8 cellular contexts compared by ENCODE assay signal in genomic region chr16:9092282-9092962, GRCh38. TPM values are rescaled to one million over a fixed set of nuclear protein-coding genes. Genes with fewer than 3 reads are reported as not detected.
DNase-seq lines count a peak whose midpoint lies in the region; ATAC-seq and TF ChIP-seq lines count a peak whose summit lies in the region.

No MANE protein-coding gene starts in this region.

- H3K4me1 ChIP-seq in adipocyte (ENCODE audit: control insufficient read depth, insufficient read depth, low read length): peaks cover 31% of the 10 kb centered on the region
- peaks cover 26% of the 10 kb centered on the region for H3K4me1 ChIP-seq in hepatocyte (ENCODE audit: insufficient read depth)
- peaks cover 44 to 54% of the 10 kb centered on the region in 2 donors for H3K4me1 ChIP-seq in gastrocnemius medialis

- intact Hi-C loops in gastrocnemius medialis (cut with DNase I; ENCODE audit: low total_unique reads): loop anchor here (5.0 to 10.0 kb wide), 3 partner anchors 130 to 1652 kb away; partner anchors contain the start of genes NUBP1 and USP7

- H3K4me3 ChIP-seq in adipocyte (ENCODE audit: low read length) (peak overlapping the region; percentile 98), hepatocyte (peak overlapping the region; percentile 77), gastrocnemius medialis (peak overlapping the region; percentile 79 to 87 (median 83))

- peaks cover 57% of the 10 kb centered on the region for H3K79me2 ChIP-seq in hepatocyte

- peak overlapping the region; percentile 57 for H2AFZ ChIP-seq in hepatocyte

- no peaks in the 10 kb centered on the region for H3K9me3 ChIP-seq in adipocyte (ENCODE audit: control insufficient read depth, low read length)
- H3K9me3 ChIP-seq in hepatocyte (ENCODE audit: low read depth): no peaks in the 10 kb centered on the region
- H3K9me3 ChIP-seq in gastrocnemius medialis: no peaks in the 10 kb centered on the region

- peaks cover 49% of the 10 kb centered on the region for H4K20me1 ChIP-seq in hepatocyte (ENCODE audit: insufficient read depth, poor library complexity, severe bottlenecking)

- peak overlapping the region; percentile 95 for H3K4me2 ChIP-seq in hepatocyte

- in situ Hi-C loops in gastrocnemius medialis (cut with MboI; ENCODE audit: low sequenced_read_pairs in 4 of 4): loop anchor here in 1 of 4 donors (25.0 kb wide), 1 partner anchor 130 kb away; the partner anchor contains the start of gene USP7

- no peaks in the 10 kb centered on the region for H3K9me2 ChIP-seq in hepatocyte (replicated peaks; ENCODE audit: insufficient read depth)

- H3K36me3 ChIP-seq in adipocyte (ENCODE audit: control insufficient read depth, insufficient read depth, low read length, severe bottlenecking): peaks cover 39% of the 10 kb centered on the region
- H3K36me3 ChIP-seq in hepatocyte (replicated peaks; ENCODE audit: insufficient read depth, low read depth): no peaks in the 10 kb centered on the region
- no peaks in the 10 kb centered on the region for H3K36me3 ChIP-seq in gastrocnemius medialis

- H3K9ac ChIP-seq in adipocyte (ENCODE audit: low read length): peak overlapping the region; percentile 97

- H3K27ac ChIP-seq in hepatocyte (peak overlapping the region; percentile 92), gastrocnemius medialis (peak overlapping the region; percentile 98 to 100 (median 99))

- no peaks in the 10 kb centered on the region for H3K27me3 ChIP-seq in adipocyte (replicated peaks; ENCODE audit: control insufficient read depth, insufficient read depth, low read length)
- H3K27me3 ChIP-seq in hepatocyte: no peaks in the 10 kb centered on the region
- no peaks in the 10 kb centered on the region for H3K27me3 ChIP-seq in gastrocnemius medialis

- TF ChIP-seq CTCF in hepatocyte (IDR thresholded peaks at IDR 0.05; ENCODE audit: poor library complexity) (peak; percentile 3), gastrocnemius medialis (IDR thresholded peaks at IDR 0.05 in 4 of 5, conservative IDR thresholded peaks at IDR 0.05 in 1 of 5) (peak in 1 of 5 experiments; percentile 35)

- ATAC-seq in HG03025 (IDR thresholded peaks at IDR 0.05; ENCODE audit: low FRiP score, unreplicated experiment) (peak; percentile 15), gastrocnemius medialis (peak; percentile 6 to 8)

- WGBS in hepatocyte (ENCODE audit: low lambda C conversion rate, missing lambda C conversion rate): 0% methylated on average over 17 of the region's 63 CpGs

- DNase-seq in NCI-H345 (lab: John Stamatoyannopoulos, UW) (peak; percentile 31), NCI-H345 treated with DMSO at 0.1 percent for 48 hours (lab: John Stamatoyannopoulos, UW; ENCODE audit: unreplicated experiment) (no peak), SK-N-DZ (ENCODE audit: low spot score) (peak; percentile 18), adipocyte (ENCODE audit: low read depth) (peak; percentile 66), hepatocyte (ENCODE audit: low spot score) (peak; percentile 69), gastrocnemius medialis (peak in 1 of 2 donors; percentile 31), SKM-1 treated with dmso at 0.1 percent for 144 hours (lab: John Stamatoyannopoulos, UW; ENCODE audit: unreplicated experiment) (no peak)

- TF ChIP-seq POLR2A in gastrocnemius medialis (IDR thresholded peaks at IDR 0.05): peak in 1 of 2 donors; percentile 25

RNA-seq across cellular contexts. Expression of gene HAPSTR1, which starts 1.0 kb away (rescaled TPM):
- polyA plus RNA-seq in SK-N-DZ (2014; cell fraction: cytosol; rRNA removed): 26.2 and 27.2 TPM in 2 replicates
- polyA plus RNA-seq in SK-N-DZ (2014; cell fraction: nucleus; rRNA removed): 15.1 and 17.8 TPM in 2 replicates
- total RNA-seq in hepatocyte (58.4 and 69.0 TPM in 2 replicates), gastrocnemius medialis (10 to 100 TPM; 55.0 to 65.0 (median 60.9) TPM)
- polyA plus RNA-seq in hepatocyte: 20.2 and 21.4 TPM in 2 replicates

Comparison
In these comparisons a context has a peak if more than half of its experiments do, and no peak if none do; other contexts are left out.
1. DNase-seq: peak in NCI-H345 (single experiment), SK-N-DZ (single experiment), adipocyte (single experiment) and hepatocyte (single experiment); none in NCI-H345 treated with DMSO at 0.1 percent for 48 hours (single experiment) and SKM-1 treated with dmso at 0.1 percent for 144 hours (single experiment).
2. Peak in every context shown above with its lines, with median percentiles within 50 percentile points of each other: H3K4me3 ChIP-seq.